Comparison of ENCODE assay signal across 1 cellular context in the genomic region with DNA sequence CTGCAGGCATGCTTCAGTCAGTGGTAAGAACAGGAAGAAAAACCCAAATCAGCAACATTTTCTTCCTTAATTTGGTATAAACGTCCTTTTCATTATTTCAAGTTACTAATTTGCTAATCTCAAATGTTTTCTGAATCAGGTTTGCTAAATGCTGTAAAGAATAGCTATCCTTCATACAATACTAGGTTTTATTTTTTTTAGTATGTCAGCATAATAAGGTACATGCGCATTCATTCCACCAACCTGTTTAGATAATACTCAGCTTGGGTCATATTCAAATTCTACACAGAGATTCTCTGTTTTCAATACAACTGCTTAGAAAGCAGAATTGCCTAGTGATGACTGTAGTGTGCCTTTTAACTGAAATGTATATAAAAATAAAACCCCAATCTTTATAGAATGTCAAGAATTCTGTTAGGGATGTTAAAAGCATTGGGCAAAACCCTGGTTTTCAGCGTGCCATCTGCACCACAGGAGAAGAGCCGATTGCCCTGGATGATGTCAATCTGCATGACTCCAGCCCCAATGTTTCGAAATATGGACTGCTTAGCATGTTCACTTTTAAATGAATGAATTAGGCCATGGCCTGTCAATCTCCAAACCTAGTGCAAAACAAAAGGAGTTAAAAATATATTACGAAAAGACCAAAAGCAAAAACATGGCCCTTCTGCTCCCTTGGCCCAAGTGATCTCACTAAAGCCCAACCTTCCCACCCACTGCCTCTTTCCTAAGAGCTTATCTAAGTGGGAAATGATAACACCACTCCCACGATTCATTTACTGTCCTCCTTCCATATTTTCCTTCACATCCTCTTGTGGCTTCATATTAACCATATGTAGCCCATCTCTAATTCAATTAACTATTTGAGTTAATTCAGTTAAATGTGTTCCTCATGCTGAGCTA.
TF ChIP-seq lines count a peak whose summit lies in the region.

No MANE protein-coding gene starts in this region.

TF ChIP-seq in GM12878, 131 proteins besides CTCF, POLR2A, EP300 and RAD21 (continued from another document):
- TF ChIP-seq IRF4 (IDR thresholded peaks at IDR 0.05; ENCODE audit: low read depth, low read length): no peak
- no peak for TF ChIP-seq MXI1 (IDR thresholded peaks at IDR 0.05; ENCODE audit: low read depth, low read length)
- no peak for TF ChIP-seq POU2F2 (IDR thresholded peaks at IDR 0.05; ENCODE audit: borderline replicate concordance, low read depth, low read length)
- no peak for TF ChIP-seq SIN3A (IDR thresholded peaks at IDR 0.05; ENCODE audit: low read depth, low read length)
- no peak for TF ChIP-seq ZBTB33 (IDR thresholded peaks at IDR 0.05)
- no peak for TF ChIP-seq KAT2A (conservative IDR thresholded peaks at IDR 0.05; ENCODE audit: control insufficient read depth, low read depth, low read length)
- TF ChIP-seq USF1 (IDR thresholded peaks at IDR 0.05; ENCODE audit: borderline replicate concordance, extremely low read length, insufficient read depth, low read depth, low read length): no peak
- TF ChIP-seq DPF2 (IDR thresholded peaks at IDR 0.05): no peak
- TF ChIP-seq ASH2L (IDR thresholded peaks at IDR 0.05; ENCODE audit: borderline replicate concordance, low read depth): no peak
